Comparison of ENCODE assay signal across 1 cellular context in genomic region chr12:53160673-53161072, GRCh38.
TF ChIP-seq lines count a peak whose summit lies in the region.

No MANE protein-coding gene starts in this region.

TF ChIP-seq in GM23338, 12 proteins besides CTCF, POLR2A, EP300 and RAD21 (continued from another document):
- no peak for TF ChIP-seq ZNF462 (CRISPR knock-in tag; IDR thresholded peaks at IDR 0.05)
- no peak for TF ChIP-seq ZNF114 (CRISPR knock-in tag; IDR thresholded peaks at IDR 0.05)
- no peak for TF ChIP-seq REST (IDR thresholded peaks at IDR 0.05; ENCODE audit: unreplicated experiment)
- no peak for TF ChIP-seq POLR2AphosphoS5 (IDR thresholded peaks at IDR 0.05; ENCODE audit: low read depth)
